Comparison of ENCODE assay signal across 14 cellular contexts in genomic region chr9:6777218-6777902, GRCh38. TPM values are rescaled to one million over a fixed set of nuclear protein-coding genes. Genes with fewer than 3 reads are reported as not detected.
DNase-seq lines count a peak whose midpoint lies in the region; ATAC-seq and TF ChIP-seq lines count a peak whose summit lies in the region.
"Had no signal": no experiment of that assay in that cellular context is flagged by ENCODE, and none has a peak within 500 bp of the region (broad histone marks: within the 10 kb centered on the region; RNA-seq: fewer than 3 reads in every experiment).

No MANE protein-coding gene starts in this region.

- peak overlapping the region; percentile 9 for H3K4me3 Mint-ChIP-seq in stimulated activated naive CD8-positive, alpha-beta T cell treated with anti-CD3 and anti-CD28 coated beads, Interleukin-15, Interleukin-2, amounts not matched to agents 100 ng/mL and 50 ng/mL, for 24 hours
- H3K4me3 Mint-ChIP-seq in central memory CD8-positive, alpha-beta T cell: no peak overlapping the region
- H3K4me3 Mint-ChIP-seq: HFFc6 had no signal

- CTCF ChIA-PET in mammary epithelial cell (lab: Charles Lee; ENCODE audit: low non-redundant PET): no interaction called here

- H3K9me3 Mint-ChIP-seq in stimulated activated naive CD8-positive, alpha-beta T cell treated with anti-CD3 and anti-CD28 coated beads, Interleukin-15, Interleukin-2, amounts not matched to agents 100 ng/mL and 50 ng/mL, for 24 hours: no peaks in the 10 kb centered on the region
- H3K9me3 Mint-ChIP-seq in central memory CD8-positive, alpha-beta T cell: no peaks in the 10 kb centered on the region
- H3K9me3 Mint-ChIP-seq: HFFc6, T-cell had no signal

- H3K27me3 ChIP-seq in mammary epithelial cell (ENCODE audit: insufficient read depth, low read length): no peaks in the 10 kb centered on the region
- H3K27me3 ChIP-seq: heart right ventricle, tibial nerve had no signal

- peaks cover 4% of the 10 kb centered on the region for H3K4me1 ChIP-seq in mammary epithelial cell (ENCODE audit: insufficient read depth, low read length)

- no peak overlapping the region for H3K27ac ChIP-seq in mammary epithelial cell (ENCODE audit: insufficient read depth, low read depth, low read length)
- H3K27ac ChIP-seq: heart right ventricle, tibial nerve had no signal

- peaks cover 4% of the 10 kb centered on the region for H3K36me3 Mint-ChIP-seq in stimulated activated naive CD8-positive, alpha-beta T cell treated with anti-CD3 and anti-CD28 coated beads, Interleukin-15, Interleukin-2, amounts not matched to agents 100 ng/mL and 50 ng/mL, for 24 hours (ENCODE audit: low read depth)
- H3K36me3 Mint-ChIP-seq in central memory CD8-positive, alpha-beta T cell (ENCODE audit: insufficient read depth): peaks cover 6% of the 10 kb centered on the region

- in situ Hi-C loops in mammary epithelial cell (cut with MboI; ENCODE audit: low sequenced_read_pairs in 2 of 2): no loop called here

- no peak overlapping the region for H3K4me3 ChIP-seq in mammary epithelial cell (replicated peaks in 1 of 3; ENCODE audit: insufficient read depth in 1 of 3, low read depth in 2 of 3, low read length in 3 of 3)
- H3K4me3 ChIP-seq: heart right ventricle, tibial nerve had no signal

- H3K9me3 ChIP-seq in mammary epithelial cell (replicated peaks; ENCODE audit: insufficient read depth, low read length): no peaks in the 10 kb centered on the region
- H3K9me3 ChIP-seq: heart right ventricle, tibial nerve had no signal

- no peaks in the 10 kb centered on the region for H4K20me1 ChIP-seq in mammary epithelial cell (ENCODE audit: insufficient read depth, low read length)

- peaks cover 95% of the 10 kb centered on the region for H3K79me2 ChIP-seq in mammary epithelial cell (ENCODE audit: insufficient read depth, low read length)

- no peak overlapping the region for H3K9ac ChIP-seq in mammary epithelial cell (ENCODE audit: insufficient read depth, low read length)

- no peak for DNase-seq in stimulated activated naive CD8-positive, alpha-beta T cell treated with anti-CD3 and anti-CD28 coated beads, Interleukin-15, Interleukin-2, amounts not matched to agents 100 U/mL and 50 U/mL, for 24 hours
- no peak for DNase-seq in central memory CD8-positive, alpha-beta T cell (ENCODE audit: low spot score in 2 of 2)
- DNase-seq in NCI-H187 treated with DMSO at 0.1 percent for 48 hours (lab: John Stamatoyannopoulos, UW) (no peak), NCI-H2171 treated with DMSO at 0.1 percent for 48 hours (lab: John Stamatoyannopoulos, UW) (no peak), mammary epithelial cell (no peak), COLO829 (ENCODE audit: low spot score) (no peak)
- DNase-seq: GF-D8, heart right ventricle, HFFc6, NCI-H1092 treated with DMSO at 0.1 percent for 48 hours, T-cell had no signal

- peak overlapping the region; percentile 8 for H3K27ac Mint-ChIP-seq in stimulated activated naive CD8-positive, alpha-beta T cell treated with anti-CD3 and anti-CD28 coated beads, Interleukin-15, Interleukin-2, amounts not matched to agents 100 ng/mL and 50 ng/mL, for 24 hours
- H3K27ac Mint-ChIP-seq in central memory CD8-positive, alpha-beta T cell (ENCODE audit: low read depth): peak overlapping the region; percentile 54
- H3K27ac Mint-ChIP-seq: HFFc6 had no signal

- no TSS peak for BruUV-seq in mammary epithelial cell (replicated peaks; lab: Mats Ljungman, UMichigan)

- WGBS in mammary epithelial cell (ENCODE audit: low coverage, missing lambda C conversion rate): 93% methylated on average over 6 of the region's 6 CpGs

- no peak for ATAC-seq in stimulated activated naive CD8-positive, alpha-beta T cell treated with anti-CD3 and anti-CD28 coated beads, Interleukin-15, Interleukin-2, amounts not matched to agents 100 U/mL and 50 U/mL, for 24 hours
- ATAC-seq in HG03064 (IDR thresholded peaks at IDR 0.05; ENCODE audit: low read depth, unreplicated experiment): peak; percentile 54
- no peak for ATAC-seq in central memory CD8-positive, alpha-beta T cell (replicated peaks; ENCODE audit: extremely low read depth, poor library complexity, severe bottlenecking)
- ATAC-seq: heart right ventricle had no signal

- dilution Hi-C loops in mammary epithelial cell (cut with HindIII; ENCODE audit: low sequenced_read_pairs): no loop called here

- intact Hi-C loops in mammary epithelial cell (cut with micrococcal nuclease): no loop called here

- H3K4me2 ChIP-seq in mammary epithelial cell (ENCODE audit: insufficient read depth, low read depth, low read length): no peak overlapping the region

- H2AFZ ChIP-seq in mammary epithelial cell (ENCODE audit: low read depth, low read length): no peak overlapping the region

- TF ChIP-seq CTCF in mammary epithelial cell (conservative IDR thresholded peaks at IDR 0.05 in 1 of 2, IDR thresholded peaks at IDR 0.05 in 1 of 2; ENCODE audit: extremely low read depth in 1 of 2, insufficient read depth in 1 of 2, low read depth in 1 of 2, low read length in 2 of 2): no peak

- H3K27me3 Mint-ChIP-seq in stimulated activated naive CD8-positive, alpha-beta T cell treated with anti-CD3 and anti-CD28 coated beads, Interleukin-15, Interleukin-2, amounts not matched to agents 100 ng/mL and 50 ng/mL, for 24 hours: no peaks in the 10 kb centered on the region
- H3K27me3 Mint-ChIP-seq in central memory CD8-positive, alpha-beta T cell: no peaks in the 10 kb centered on the region
- H3K27me3 Mint-ChIP-seq: T-cell had no signal

- peaks cover 2% of the 10 kb centered on the region for H3K36me3 ChIP-seq in mammary epithelial cell (ENCODE audit: insufficient read depth, low read length)
- H3K36me3 ChIP-seq: heart right ventricle, tibial nerve had no signal

- H3K4me1 Mint-ChIP-seq in stimulated activated naive CD8-positive, alpha-beta T cell treated with anti-CD3 and anti-CD28 coated beads, Interleukin-15, Interleukin-2, amounts not matched to agents 100 ng/mL and 50 ng/mL, for 24 hours (ENCODE audit: low read depth): peaks cover 50% of the 10 kb centered on the region
- peaks cover 52% of the 10 kb centered on the region for H3K4me1 Mint-ChIP-seq in central memory CD8-positive, alpha-beta T cell

RNA-seq across cellular contexts. Expression of gene KDM4C, which starts 19.6 kb away (rescaled TPM):
- total RNA-seq in mammary epithelial cell: 10 to 100 TPM; 27.2 to 34.7 TPM
- polyA plus RNA-seq in mammary epithelial cell: 11.4 TPM
- polyA minus RNA-seq in mammary epithelial cell: 33.3 TPM
